Comparison of ENCODE assay signal across 1 cellular context in genomic region chr2:99537910-99538485, GRCh38.
TF ChIP-seq lines count a peak whose summit lies in the region.

No MANE protein-coding gene starts in this region.

TF ChIP-seq in IMR-90, 13 proteins besides CTCF, POLR2A, EP300 and RAD21:
- TF ChIP-seq NFE2L2 (IDR thresholded peaks at IDR 0.05; ENCODE audit: low read depth, low read length) (no peak), CEBPB (IDR thresholded peaks at IDR 0.05; ENCODE audit: low read depth, low read length) (peak; percentile 49; the same call in 1 of the 2 replicates)
- TF ChIP-seq, protein P1, sequence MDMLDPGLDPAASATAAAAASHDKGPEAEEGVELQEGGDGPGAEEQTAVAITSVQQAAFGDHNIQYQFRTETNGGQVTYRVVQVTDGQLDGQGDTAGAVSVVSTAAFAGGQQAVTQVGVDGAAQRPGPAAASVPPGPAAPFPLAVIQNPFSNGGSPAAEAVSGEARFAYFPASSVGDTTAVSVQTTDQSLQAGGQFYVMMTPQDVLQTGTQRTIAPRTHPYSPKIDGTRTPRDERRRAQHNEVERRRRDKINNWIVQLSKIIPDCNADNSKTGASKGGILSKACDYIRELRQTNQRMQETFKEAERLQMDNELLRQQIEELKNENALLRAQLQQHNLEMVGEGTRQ (IDR thresholded peaks at IDR 0.05; ENCODE audit: low read depth, low read length): no peak
